ENCODE assay signal across 24 cellular contexts in genomic region chr21:38531610-38532009, GRCh38. TPM values are rescaled to one million over a fixed set of nuclear protein-coding genes. Genes with fewer than 3 reads are reported as not detected.
A peak's percentile ranks its signal among the peaks of the same experiment; 100 is the strongest.
DNase-seq lines count a peak whose midpoint lies in the region; ATAC-seq and TF ChIP-seq lines count a peak whose summit lies in the region.
"Had no signal": no experiment of that assay in that cellular context is flagged by ENCODE, and none has a peak within 500 bp of the region (broad histone marks: within the 10 kb centered on the region; RNA-seq: fewer than 3 reads in every experiment).

No MANE protein-coding gene starts in this region.

- no peaks in the 10 kb centered on the region for H3K27me3 ChIP-seq in sigmoid colon
- no peaks in the 10 kb centered on the region for H3K27me3 ChIP-seq in esophagus muscularis mucosa
- H3K27me3 ChIP-seq: uterus had no signal

- H3K4me1 Mint-ChIP-seq in activated naive CD8-positive, alpha-beta T cell treated with anti-CD3 and anti-CD28 coated beads for 36 hours = no peaks in the 10 kb centered on the region

- no peaks in the 10 kb centered on the region for H3K4me1 ChIP-seq in sigmoid colon
- no peaks in the 10 kb centered on the region for H3K4me1 ChIP-seq in esophagus muscularis mucosa
- H3K4me1 ChIP-seq: breast epithelium, uterus had no signal

- no peak for TF ChIP-seq POLR2A in sigmoid colon (IDR thresholded peaks at IDR 0.05)
- no peak for TF ChIP-seq POLR2A in esophagus muscularis mucosa (IDR thresholded peaks at IDR 0.05; ENCODE audit: low read depth)

- H3K9me3 ChIP-seq in sigmoid colon (no peaks in the 10 kb centered on the region), esophagus muscularis mucosa (no peaks in the 10 kb centered on the region)
- H3K9me3 ChIP-seq: breast epithelium, uterus had no signal

- H3K27ac ChIP-seq in sigmoid colon = no peak overlapping the region
- no peak overlapping the region for H3K27ac ChIP-seq in esophagus muscularis mucosa (replicated peaks in 1 of 4)
- H3K27ac ChIP-seq: breast epithelium, dorsolateral prefrontal cortex, epithelial cell of prostate, uterus had no signal

- DNase-seq in AG09319 (ENCODE audit: extremely low read depth, low read depth) (peak; percentile 3), fibroblast of peridontal ligament (ENCODE audit: extremely low read depth) (peak; percentile 59), sigmoid colon (peak; percentile 68), DMS114 treated with DMSO at 0.1 percent for 48 hours (lab: John Stamatoyannopoulos, UW; ENCODE audit: unreplicated experiment) (no peak), foreskin melanocyte (no peak), esophagus muscularis mucosa (ENCODE audit: extremely low spot score) (no peak)
- no peak for DNase-seq in activated naive CD8-positive, alpha-beta T cell treated with anti-CD3 and anti-CD28 coated beads for 36 hours
- DNase-seq: ACHN; activated CD4-positive, alpha-beta T cell treated with anti-CD3 and anti-CD28 coated beads for 48 hours; CD8-positive, alpha-beta T cell; DMS53; dorsolateral prefrontal cortex; H9; Karpas-422; left colon; NCI-H187 treated with DMSO at 0.1 percent for 48 hours; NCI-H345; PC-3 had no signal

- H3K9me3 Mint-ChIP-seq in activated naive CD8-positive, alpha-beta T cell treated with anti-CD3 and anti-CD28 coated beads for 36 hours = no peaks in the 10 kb centered on the region
- H3K9me3 Mint-ChIP-seq: CD8-positive, alpha-beta T cell; H9; T-helper 1 cell treated with Interleukin-12 subunit alpha and Interleukin-12 subunit beta and Interleukin-4 antibody, amounts not matched to agents 30 μg/mL and 1 μg/mL, for 36 hours had no signal

- no peaks in the 10 kb centered on the region for H3K36me3 ChIP-seq in sigmoid colon
- H3K36me3 ChIP-seq in esophagus muscularis mucosa = no peaks in the 10 kb centered on the region
- H3K36me3 ChIP-seq: breast epithelium, uterus had no signal

- no peaks in the 10 kb centered on the region for H3K27me3 Mint-ChIP-seq in activated naive CD8-positive, alpha-beta T cell treated with anti-CD3 and anti-CD28 coated beads for 36 hours

- H3K4me3 Mint-ChIP-seq in activated naive CD8-positive, alpha-beta T cell treated with anti-CD3 and anti-CD28 coated beads for 36 hours = no peak overlapping the region
- H3K4me3 Mint-ChIP-seq: activated naive CD8-positive, alpha-beta T cell; CD8-positive, alpha-beta T cell; H9; T-helper 1 cell treated with Interleukin-12 subunit alpha and Interleukin-12 subunit beta and Interleukin-4 antibody, amounts not matched to agents 30 μg/mL and 1 μg/mL, for 36 hours had no signal

- 70 to 93% methylated on average over 5 of the region's 5 CpGs for WGBS in sigmoid colon, 2 donors
- 46% methylated on average over 5 of the region's 5 CpGs for WGBS in esophagus muscularis mucosa

- H3K4me3 ChIP-seq in sigmoid colon = no peak overlapping the region
- no peak overlapping the region for H3K4me3 ChIP-seq in esophagus muscularis mucosa
- H3K4me3 ChIP-seq: breast epithelium, dorsolateral prefrontal cortex, uterus had no signal

- H3K36me3 Mint-ChIP-seq in activated naive CD8-positive, alpha-beta T cell treated with anti-CD3 and anti-CD28 coated beads for 36 hours = no peaks in the 10 kb centered on the region
- H3K36me3 Mint-ChIP-seq: CD8-positive, alpha-beta T cell had no signal

- TF ChIP-seq EP300 in sigmoid colon (IDR thresholded peaks at IDR 0.05) = no peak
- no peak for TF ChIP-seq EP300 in esophagus muscularis mucosa (IDR thresholded peaks at IDR 0.05)

- intact Hi-C loops in sigmoid colon (cut with DNase I) = no loop called here
- intact Hi-C loops in esophagus muscularis mucosa (cut with DNase I) = no loop called here

- ATAC-seq in SK-N-SH treated with all-trans-retinoic acid at 6 μM for 48 hours = peak; percentile 93
- ATAC-seq: CD8-positive, alpha-beta T cell; left colon; PC-3 had no signal

- TF ChIP-seq CTCF in AG09319 (IDR thresholded peaks at IDR 0.05; ENCODE audit: low read depth, low read length) (no peak), sigmoid colon (IDR thresholded peaks at IDR 0.05) (no peak), esophagus muscularis mucosa (IDR thresholded peaks at IDR 0.05) (no peak)

- no peak overlapping the region for H3K27ac Mint-ChIP-seq in activated naive CD8-positive, alpha-beta T cell treated with anti-CD3 and anti-CD28 coated beads for 36 hours
- H3K27ac Mint-ChIP-seq: activated naive CD8-positive, alpha-beta T cell; CD8-positive, alpha-beta T cell; H9; T-helper 1 cell treated with Interleukin-12 subunit alpha and Interleukin-12 subunit beta and Interleukin-4 antibody, amounts not matched to agents 30 μg/mL and 1 μg/mL, for 36 hours had no signal

TF ChIP-seq in SK-N-SH treated with all-trans-retinoic acid at 6 μM for 48 hours, 23 proteins besides CTCF, POLR2A, EP300 and RAD21:
- no peak for TF ChIP-seq TOX (CRISPR knock-in tag; IDR thresholded peaks at IDR 0.05; ENCODE audit: borderline replicate concordance)
- 0 out of 2 replicates have a peak, but pooled peaks have one; percentile 29 for TF ChIP-seq TCF4 (CRISPR knock-in tag; IDR thresholded peaks at IDR 0.05; ENCODE audit: borderline replicate concordance)
TF ChIP-seq in SK-N-SH treated with all-trans-retinoic acid at 6 μM for 48 hours: peak in this region for 1.

RNA-seq across cellular contexts. Expression of gene ERG, which starts 33.3 kb away (rescaled TPM):
- 1 to 10 TPM; 4.1 to 6.4 (median 5.5) TPM for total RNA-seq in sigmoid colon
- 1 to 10 TPM; 1.8 to 3.9 (median 2.1) TPM for polyA plus RNA-seq in sigmoid colon
- not detected for total RNA-seq in activated naive CD8-positive, alpha-beta T cell treated with anti-CD3 and anti-CD28 coated beads for 36 hours
- 10 to 100 TPM in 2 of 4 donors, 1 to 10 TPM in 2; 3.7 to 13.3 (median 10.6) TPM for total RNA-seq in esophagus muscularis mucosa
- total RNA-seq: CD8-positive, alpha-beta T cell; PC-3 had no signal

Comparison
In these comparisons a context has a peak if more than half of its experiments do, and no peak if none do; other contexts are left out.
1. DNase-seq: peak in AG09319 (single experiment), fibroblast of peridontal ligament (single experiment) and sigmoid colon (single experiment); none in DMS114 treated with DMSO at 0.1 percent for 48 hours (single experiment), activated naive CD8-positive, alpha-beta T cell treated with anti-CD3 and anti-CD28 coated beads for 36 hours (single experiment), foreskin melanocyte (single experiment) and esophagus muscularis mucosa (single experiment).
2. RNA of gene ERG, which starts 33.3 kb away (total RNA-seq): 3.7 to 13.3 TPM in esophagus muscularis mucosa and 4.1 to 6.4 TPM in sigmoid colon; not detected in activated naive CD8-positive, alpha-beta T cell treated with anti-CD3 and anti-CD28 coated beads for 36 hours; every median in the first group is over 4 times any median in the second.